ENCODE assay signal across 2 cellular contexts in the genomic region with DNA sequence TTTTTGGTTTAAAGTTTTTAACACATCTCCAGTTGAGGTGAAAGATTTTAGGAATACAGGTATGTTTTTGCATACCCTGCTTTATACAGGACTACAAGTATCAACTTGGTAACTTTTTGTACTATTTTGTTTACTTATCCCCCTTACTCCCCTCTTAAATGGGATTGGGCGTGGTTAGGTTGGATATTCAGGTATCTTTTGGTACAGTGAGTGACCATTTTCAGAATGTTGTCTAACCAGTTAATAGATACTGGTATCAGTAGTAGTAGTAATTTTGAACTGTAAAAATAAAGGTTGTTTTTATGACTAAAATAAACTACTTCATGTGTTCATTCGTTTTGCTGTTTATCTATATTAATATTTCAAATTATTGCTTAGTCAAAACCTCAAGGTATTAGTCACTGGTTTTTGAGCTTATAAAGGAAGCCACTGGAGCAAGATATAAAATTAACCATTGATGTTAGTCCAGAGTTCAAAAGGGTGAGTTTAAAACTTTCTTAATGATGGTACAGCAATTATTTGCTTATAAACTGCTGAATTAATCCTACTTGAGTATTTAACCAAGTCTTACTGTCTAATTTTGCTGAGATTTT.
TF ChIP-seq lines count a peak whose summit lies in the region.

No MANE protein-coding gene starts in this region.

TF ChIP-seq in SK-N-SH treated with all-trans-retinoic acid at 6 μM for 48 hours, 23 proteins besides CTCF, POLR2A, EP300 and RAD21 (continued from another document):
- TF ChIP-seq, protein P1, sequence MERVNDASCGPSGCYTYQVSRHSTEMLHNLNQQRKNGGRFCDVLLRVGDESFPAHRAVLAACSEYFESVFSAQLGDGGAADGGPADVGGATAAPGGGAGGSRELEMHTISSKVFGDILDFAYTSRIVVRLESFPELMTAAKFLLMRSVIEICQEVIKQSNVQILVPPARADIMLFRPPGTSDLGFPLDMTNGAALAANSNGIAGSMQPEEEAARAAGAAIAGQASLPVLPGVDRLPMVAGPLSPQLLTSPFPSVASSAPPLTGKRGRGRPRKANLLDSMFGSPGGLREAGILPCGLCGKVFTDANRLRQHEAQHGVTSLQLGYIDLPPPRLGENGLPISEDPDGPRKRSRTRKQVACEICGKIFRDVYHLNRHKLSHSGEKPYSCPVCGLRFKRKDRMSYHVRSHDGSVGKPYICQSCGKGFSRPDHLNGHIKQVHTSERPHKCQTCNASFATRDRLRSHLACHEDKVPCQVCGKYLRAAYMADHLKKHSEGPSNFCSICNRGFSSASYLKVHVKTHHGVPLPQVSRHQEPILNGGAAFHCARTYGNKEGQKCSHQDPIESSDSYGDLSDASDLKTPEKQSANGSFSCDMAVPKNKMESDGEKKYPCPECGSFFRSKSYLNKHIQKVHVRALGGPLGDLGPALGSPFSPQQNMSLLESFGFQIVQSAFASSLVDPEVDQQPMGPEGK (CRISPR knock-in tag; IDR thresholded peaks at IDR 0.05; ENCODE audit: borderline replicate concordance): no peak
- TF ChIP-seq RARB (CRISPR knock-in tag; IDR thresholded peaks at IDR 0.05) (no peak), ISL1 (CRISPR knock-in tag; IDR thresholded peaks at IDR 0.05) (no peak), ZNF70 (CRISPR knock-in tag; IDR thresholded peaks at IDR 0.05) (no peak), PPARA (CRISPR knock-in tag; IDR thresholded peaks at IDR 0.05; ENCODE audit: borderline replicate concordance) (no peak), GLIS3 (CRISPR knock-in tag; IDR thresholded peaks at IDR 0.05) (no peak), ZFP30 (CRISPR knock-in tag; IDR thresholded peaks at IDR 0.05) (no peak), ZNF565 (CRISPR knock-in tag; conservative IDR thresholded peaks at IDR 0.05; ENCODE audit: low read depth) (no peak), CREB5 (CRISPR knock-in tag; IDR thresholded peaks at IDR 0.05; ENCODE audit: low read depth) (no peak), ZC3H10 (CRISPR knock-in tag; IDR thresholded peaks at IDR 0.05) (no peak), ZNF8 (CRISPR knock-in tag; IDR thresholded peaks at IDR 0.05) (no peak), OSR1 (CRISPR knock-in tag; IDR thresholded peaks at IDR 0.05) (no peak), BACH2 (CRISPR knock-in tag; IDR thresholded peaks at IDR 0.05; ENCODE audit: borderline replicate concordance) (no peak), TCF4 (CRISPR knock-in tag; IDR thresholded peaks at IDR 0.05; ENCODE audit: borderline replicate concordance) (no peak), ZFP3 (CRISPR knock-in tag; IDR thresholded peaks at IDR 0.05) (no peak), SNAI2 (CRISPR knock-in tag; IDR thresholded peaks at IDR 0.05) (no peak)
- TF ChIP-seq, protein P2, sequence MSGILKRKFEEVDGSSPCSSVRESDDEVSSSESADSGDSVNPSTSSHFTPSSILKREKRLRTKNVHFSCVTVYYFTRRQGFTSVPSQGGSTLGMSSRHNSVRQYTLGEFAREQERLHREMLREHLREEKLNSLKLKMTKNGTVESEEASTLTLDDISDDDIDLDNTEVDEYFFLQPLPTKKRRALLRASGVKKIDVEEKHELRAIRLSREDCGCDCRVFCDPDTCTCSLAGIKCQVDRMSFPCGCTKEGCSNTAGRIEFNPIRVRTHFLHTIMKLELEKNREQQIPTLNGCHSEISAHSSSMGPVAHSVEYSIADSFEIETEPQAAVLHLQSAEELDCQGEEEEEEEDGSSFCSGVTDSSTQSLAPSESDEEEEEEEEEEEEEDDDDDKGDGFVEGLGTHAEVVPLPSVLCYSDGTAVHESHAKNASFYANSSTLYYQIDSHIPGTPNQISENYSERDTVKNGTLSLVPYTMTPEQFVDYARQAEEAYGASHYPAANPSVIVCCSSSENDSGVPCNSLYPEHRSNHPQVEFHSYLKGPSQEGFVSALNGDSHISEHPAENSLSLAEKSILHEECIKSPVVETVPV (CRISPR knock-in tag; IDR thresholded peaks at IDR 0.05): no peak

TF ChIP-seq in K562, 482 proteins besides CTCF, POLR2A, EP300 and RAD21:
- TF ChIP-seq CTCFL (IDR thresholded peaks at IDR 0.05; ENCODE audit: borderline replicate concordance, insufficient read depth, low read depth, low read length, poor library complexity, severe bottlenecking): no peak
- no peak for TF ChIP-seq IFI16 (CRISPR knock-in tag; IDR thresholded peaks at IDR 0.05)
- no peak for TF ChIP-seq SAFB2 (IDR thresholded peaks at IDR 0.05; ENCODE audit: borderline replicate concordance, low read depth, low read length, severe bottlenecking)
- TF ChIP-seq ZNF444 (CRISPR knock-in tag; IDR thresholded peaks at IDR 0.05): no peak
- no peak for TF ChIP-seq PHTF2 (CRISPR knock-in tag; IDR thresholded peaks at IDR 0.05)
- no peak for TF ChIP-seq HMGXB4 (CRISPR knock-in tag; IDR thresholded peaks at IDR 0.05)
- no peak for TF ChIP-seq TSC22D4 (tag; IDR thresholded peaks at IDR 0.05)
- TF ChIP-seq RB1 (IDR thresholded peaks at IDR 0.05; ENCODE audit: low read depth): no peak
- no peak for TF ChIP-seq ETV1 (tag; conservative IDR thresholded peaks at IDR 0.05; ENCODE audit: low read depth)
- no peak for TF ChIP-seq TGIF2 (CRISPR knock-in tag; IDR thresholded peaks at IDR 0.05)
- TF ChIP-seq ZBTB2 (IDR thresholded peaks at IDR 0.05): no peak
- no peak for TF ChIP-seq CC2D1A (IDR thresholded peaks at IDR 0.05)
- no peak for TF ChIP-seq TRIM28 (IDR thresholded peaks at IDR 0.05)
- TF ChIP-seq BHLHE40 (IDR thresholded peaks at IDR 0.05; ENCODE audit: low read length): no peak
- TF ChIP-seq, protein P3, sequence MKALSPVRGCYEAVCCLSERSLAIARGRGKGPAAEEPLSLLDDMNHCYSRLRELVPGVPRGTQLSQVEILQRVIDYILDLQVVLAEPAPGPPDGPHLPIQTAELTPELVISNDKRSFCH (CRISPR knock-in tag; IDR thresholded peaks at IDR 0.05): no peak
- TF ChIP-seq, protein P3 (tag; IDR thresholded peaks at IDR 0.05): no peak
- no peak for TF ChIP-seq ZKSCAN8 (CRISPR knock-in tag; IDR thresholded peaks at IDR 0.05)
- no peak for TF ChIP-seq PHF20 (IDR thresholded peaks at IDR 0.05; ENCODE audit: partially characterized antibody)
- no peak for TF ChIP-seq ASH1L (IDR thresholded peaks at IDR 0.05; ENCODE audit: borderline replicate concordance, low read depth, partially characterized antibody)
- TF ChIP-seq, protein P4, sequence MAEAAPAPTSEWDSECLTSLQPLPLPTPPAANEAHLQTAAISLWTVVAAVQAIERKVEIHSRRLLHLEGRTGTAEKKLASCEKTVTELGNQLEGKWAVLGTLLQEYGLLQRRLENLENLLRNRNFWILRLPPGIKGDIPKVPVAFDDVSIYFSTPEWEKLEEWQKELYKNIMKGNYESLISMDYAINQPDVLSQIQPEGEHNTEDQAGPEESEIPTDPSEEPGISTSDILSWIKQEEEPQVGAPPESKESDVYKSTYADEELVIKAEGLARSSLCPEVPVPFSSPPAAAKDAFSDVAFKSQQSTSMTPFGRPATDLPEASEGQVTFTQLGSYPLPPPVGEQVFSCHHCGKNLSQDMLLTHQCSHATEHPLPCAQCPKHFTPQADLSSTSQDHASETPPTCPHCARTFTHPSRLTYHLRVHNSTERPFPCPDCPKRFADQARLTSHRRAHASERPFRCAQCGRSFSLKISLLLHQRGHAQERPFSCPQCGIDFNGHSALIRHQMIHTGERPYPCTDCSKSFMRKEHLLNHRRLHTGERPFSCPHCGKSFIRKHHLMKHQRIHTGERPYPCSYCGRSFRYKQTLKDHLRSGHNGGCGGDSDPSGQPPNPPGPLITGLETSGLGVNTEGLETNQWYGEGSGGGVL (CRISPR knock-in tag; IDR thresholded peaks at IDR 0.05): no peak
